In the genomic region with DNA sequence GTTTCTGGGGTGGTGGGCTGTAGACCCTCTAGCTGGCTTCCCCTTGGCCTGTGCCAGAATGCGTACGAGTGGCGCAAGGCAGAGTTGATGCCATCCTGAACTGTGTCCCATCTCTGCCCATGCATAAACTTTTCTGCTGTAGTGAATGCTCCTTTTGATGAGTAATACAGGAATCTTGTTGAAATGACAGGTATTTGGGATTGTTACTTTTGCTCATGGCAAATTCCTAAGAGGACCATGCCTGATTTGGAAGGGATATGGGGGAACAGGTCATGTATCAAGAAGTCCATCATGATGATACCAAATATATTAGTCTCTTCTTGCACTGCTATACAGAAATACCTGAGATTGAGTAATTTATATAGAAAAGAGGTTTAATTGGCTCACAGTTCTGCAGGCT, we compare ENCODE assay signal across 32 cellular contexts.
DNase-seq lines count a peak whose midpoint lies in the region; ATAC-seq, FAIRE-seq and TF ChIP-seq lines count a peak whose summit lies in the region.
"Had no signal": no experiment of that assay in that cellular context is flagged by ENCODE, and none has a peak within 500 bp of the region (broad histone marks: within the 10 kb centered on the region; RNA-seq: fewer than 3 reads in every experiment).

No MANE protein-coding gene starts in this region.

- FAIRE-seq in HTR-8/SVneo (lab: Jason Lieb, UNC) (no peak), bronchial epithelial cell (lab: Jason Lieb, UNC) (no peak), kidney (lab: Jason Lieb, UNC) (no peak)
- FAIRE-seq: frontal cortex, GM12891, small intestine had no signal

- H2AFZ ChIP-seq in trophoblast cell (ENCODE audit: insufficient read depth, low read length, poor library complexity) (no peak overlapping the region), GM23338 (no peak overlapping the region)

- H3K4me1 Mint-ChIP-seq in GM23338: peaks cover 2% of the 10 kb centered on the region; the same call in 2 of the 3 replicates
- H3K4me1 Mint-ChIP-seq in activated T-helper 2 cell treated with anti-CD3 and anti-CD28 coated beads, Interferon-gamma antibody, Interleukin-2, Interleukin-4, amounts not matched to agents 10 μg/mL and 5 μg/mL and 100 μg/mL, durations not matched to agents 14 hours and 24 hours and 36 hours (ENCODE audit: low read depth): no peaks in the 10 kb centered on the region
- H3K4me1 Mint-ChIP-seq: activated B cell treated with CpG ODN at 0.5 μM for 24 hours; activated CD4-positive, alpha-beta T cell treated with anti-CD3 and anti-CD28 coated beads, Interleukin-2, amount 10 ng/mL, durations not matched to agents 7 days and 5 days; activated naive CD8-positive, alpha-beta T cell treated with anti-CD3 and anti-CD28 coated beads, Interleukin-2, amount 10 ng/mL, durations not matched to agents 7 days and 5 days; CD4-positive, CD25-positive, alpha-beta regulatory T cell had no signal

- H3K27me3 ChIP-seq in bronchial epithelial cell (ENCODE audit: control insufficient read depth, insufficient read depth, low read length): no peaks in the 10 kb centered on the region
- H3K27me3 ChIP-seq in trophoblast cell (ENCODE audit: insufficient read depth, low read length): no peaks in the 10 kb centered on the region
- no peaks in the 10 kb centered on the region for H3K27me3 ChIP-seq in GM23338 (ENCODE audit: insufficient read depth)
- H3K27me3 ChIP-seq: heart right ventricle, ovary, upper lobe of left lung had no signal

- H4K12ac ChIP-seq in trophoblast cell (ENCODE audit: low read depth, low read length): no peak overlapping the region

- H3K4me3 Mint-ChIP-seq in GM23338: no peak overlapping the region
- H3K4me3 Mint-ChIP-seq in activated T-helper 2 cell treated with anti-CD3 and anti-CD28 coated beads, Interferon-gamma antibody, Interleukin-2, Interleukin-4, amounts not matched to agents 10 μg/mL and 5 μg/mL and 100 μg/mL, durations not matched to agents 14 hours and 24 hours and 36 hours (ENCODE audit: low read depth): no peak overlapping the region
- H3K4me3 Mint-ChIP-seq: activated B cell treated with CpG ODN at 0.5 μM for 24 hours; activated CD4-positive, alpha-beta T cell treated with anti-CD3 and anti-CD28 coated beads, Interleukin-2, amount 10 ng/mL, durations not matched to agents 7 days and 5 days; activated naive CD8-positive, alpha-beta T cell treated with anti-CD3 and anti-CD28 coated beads, Interleukin-2, amount 10 ng/mL, durations not matched to agents 7 days and 5 days; CD4-positive, CD25-positive, alpha-beta regulatory T cell; nephron progenitor cell had no signal

- intact Hi-C loops in kidney (cut with DNase I): no loop called here
- intact Hi-C loops in activated T-helper 2 cell treated with anti-CD3 and anti-CD28 coated beads, Interferon-gamma antibody, Interleukin-2, Interleukin-4, amounts not matched to agents 10 μg/mL and 5 μg/mL and 100 μg/mL, durations not matched to agents 14 hours and 24 hours and 36 hours (cut with micrococcal nuclease): no loop called here

- peaks cover 8% of the 10 kb centered on the region for H3K79me1 ChIP-seq in trophoblast cell (ENCODE audit: low read length)

- H4K91ac ChIP-seq in trophoblast cell (ENCODE audit: low read depth, low read length): peak overlapping the region; percentile 76

- no peaks in the 10 kb centered on the region for H4K20me1 ChIP-seq in GM23338 (replicated peaks; ENCODE audit: insufficient read depth)

- H3K4me3 ChIP-seq in bronchial epithelial cell (ENCODE audit: low read depth, low read length) (no peak overlapping the region), trophoblast cell (ENCODE audit: low read depth, low read length) (no peak overlapping the region), kidney (ENCODE audit: low read length in 2 of 2) (no peak overlapping the region), GM23338 (no peak overlapping the region)
- H3K4me3 ChIP-seq: heart right ventricle, lung, ovary, upper lobe of left lung had no signal

- peak overlapping the region; percentile 68 for H2BK120ac ChIP-seq in trophoblast cell (ENCODE audit: insufficient read depth, low read length, poor library complexity)

- no peak overlapping the region for H3K27ac ChIP-seq in trophoblast cell (ENCODE audit: low read depth, low read length)
- no peak overlapping the region for H3K27ac ChIP-seq in kidney (ENCODE audit: low read depth in 2 of 2, low read length in 2 of 2)
- no peak overlapping the region for H3K27ac ChIP-seq in GM23338 (ENCODE audit: low read depth)
- H3K27ac ChIP-seq: heart right ventricle, ovary, upper lobe of left lung had no signal

- H4K8ac ChIP-seq in trophoblast cell (ENCODE audit: low read depth, low read length): peak overlapping the region; percentile 68

- peaks cover 2% of the 10 kb centered on the region; the same call in 2 of the 3 replicates for H3K9me3 Mint-ChIP-seq in GM23338
- no peaks in the 10 kb centered on the region for H3K9me3 Mint-ChIP-seq in activated T-helper 2 cell treated with anti-CD3 and anti-CD28 coated beads, Interferon-gamma antibody, Interleukin-2, Interleukin-4, amounts not matched to agents 10 μg/mL and 5 μg/mL and 100 μg/mL, durations not matched to agents 14 hours and 24 hours and 36 hours
- H3K9me3 Mint-ChIP-seq: activated B cell treated with CpG ODN at 0.5 μM for 24 hours; activated CD4-positive, alpha-beta T cell treated with anti-CD3 and anti-CD28 coated beads, Interleukin-2, amount 10 ng/mL, durations not matched to agents 7 days and 5 days; activated naive CD8-positive, alpha-beta T cell treated with anti-CD3 and anti-CD28 coated beads, Interleukin-2, amount 10 ng/mL, durations not matched to agents 7 days and 5 days had no signal

- H3K9me3 ChIP-seq in trophoblast cell (ENCODE audit: insufficient read depth, low read depth, low read length): no peaks in the 10 kb centered on the region
- H3K9me3 ChIP-seq in kidney (ENCODE audit: control insufficient read depth in 1 of 2, low read length in 2 of 2): no peaks in the 10 kb centered on the region
- H3K9me3 ChIP-seq: heart right ventricle, ovary, upper lobe of left lung had no signal

- peak overlapping the region; percentile 95 for H2BK12ac ChIP-seq in trophoblast cell (ENCODE audit: low read length)

- H3K79me2 ChIP-seq in trophoblast cell (ENCODE audit: control insufficient read depth, insufficient read depth, low read length, poor library complexity) (no peaks in the 10 kb centered on the region), GM23338 (replicated peaks; ENCODE audit: insufficient read depth) (no peaks in the 10 kb centered on the region)

- H3K23ac ChIP-seq in trophoblast cell (ENCODE audit: low read length): no peak overlapping the region

- H3K4me2 ChIP-seq in trophoblast cell (ENCODE audit: low read length) (no peak overlapping the region), GM23338 (no peak overlapping the region)

- TF ChIP-seq CTCF in bronchial epithelial cell (IDR thresholded peaks at IDR 0.05; ENCODE audit: insufficient read depth, low read length, severe bottlenecking) (no peak), kidney (IDR thresholded peaks at IDR 0.05; ENCODE audit: borderline replicate concordance, extremely low read depth, insufficient read depth) (no peak), GM23338 (conservative IDR thresholded peaks at IDR 0.05; ENCODE audit: low read depth in 2 of 2) (no peak)

- DNase-seq in EH (ENCODE audit: low read depth) (peak; percentile 52), HTR-8/SVneo (ENCODE audit: insufficient read length, low spot score) (peak; percentile 28), bronchial epithelial cell (ENCODE audit: low read depth) (peak; percentile 73), trophoblast cell (peak; percentile 12 to 90), ureter (ENCODE audit: low spot score) (no peak), kidney (no peak), GM23338 (ENCODE audit: low spot score) (no peak)
- no peak for DNase-seq in activated T-helper 2 cell treated with anti-CD3 and anti-CD28 coated beads, Interferon-gamma antibody, Interleukin-2, Interleukin-4, amounts not matched to agents 10 μg/mL and 5 μg/mL and 100 μg/mL, durations not matched to agents 14 hours and 24 hours and 36 hours (ENCODE audit: low spot score)
- DNase-seq: activated B cell treated with CpG ODN at 0.5 μM for 24 hours; activated CD4-positive, alpha-beta T cell treated with anti-CD3 and anti-CD28 coated beads, Interleukin-2, amount 10 ng/mL, durations not matched to agents 7 days and 5 days; activated effector memory CD4-positive, alpha-beta T cell treated with anti-CD3 and anti-CD28 coated beads, Interleukin-2, amount 50 U/mL, for 16 hours; activated naive CD8-positive, alpha-beta T cell treated with anti-CD3 and anti-CD28 coated beads, Interleukin-2, amount 10 ng/mL, durations not matched to agents 7 days and 5 days; activated T-cell treated with anti-CD3 and anti-CD28 coated beads, Interleukin-2, amount 50 U/mL, for 1 hour; aorta; caudate nucleus; CD4-positive, CD25-positive, alpha-beta regulatory T cell; heart right ventricle; NCI-H1105; NCI-H187; NCI-H2171; NCI-H510A; nephron progenitor cell; ovary; retina; RPMI8226; small intestine; stimulated activated naive CD4-positive, alpha-beta T cell; upper lobe of left lung had no signal

- no peaks in the 10 kb centered on the region for H3K9me2 ChIP-seq in GM23338 (ENCODE audit: insufficient read depth)

- WGBS in trophoblast cell (ENCODE audit: extremely low coverage, insufficient coverage, insufficient read length): no CpG with 5 or more reads among the region's 3 CpGs

- H2BK5ac ChIP-seq in trophoblast cell (ENCODE audit: low read depth, low read length, poor library complexity): peak overlapping the region; percentile 54

- H3K4me1 ChIP-seq in trophoblast cell (ENCODE audit: control insufficient read depth in 1 of 2, insufficient read depth in 2 of 2, low read length in 2 of 2): peaks cover 6 to 9% of the 10 kb centered on the region in 2 experiments
- no peaks in the 10 kb centered on the region for H3K4me1 ChIP-seq in kidney (ENCODE audit: control insufficient read depth in 1 of 2, insufficient read depth in 1 of 2, low read depth in 1 of 2, low read length in 2 of 2)
- H3K4me1 ChIP-seq in GM23338 (ENCODE audit: insufficient read depth): peaks cover 1% of the 10 kb centered on the region; the same call in 1 of the 2 replicates

- H3K4ac ChIP-seq in trophoblast cell (ENCODE audit: low read depth, low read length): no peak overlapping the region

- H3K36me3 Mint-ChIP-seq in GM23338 (ENCODE audit: low read depth): no peaks in the 10 kb centered on the region
- no peaks in the 10 kb centered on the region for H3K36me3 Mint-ChIP-seq in activated T-helper 2 cell treated with anti-CD3 and anti-CD28 coated beads, Interferon-gamma antibody, Interleukin-2, Interleukin-4, amounts not matched to agents 10 μg/mL and 5 μg/mL and 100 μg/mL, durations not matched to agents 14 hours and 24 hours and 36 hours (ENCODE audit: low read depth)
- H3K36me3 Mint-ChIP-seq: activated naive CD8-positive, alpha-beta T cell treated with anti-CD3 and anti-CD28 coated beads, Interleukin-2, amount 10 ng/mL, durations not matched to agents 7 days and 5 days; CD4-positive, CD25-positive, alpha-beta regulatory T cell had no signal

- no peak overlapping the region for H3K27ac Mint-ChIP-seq in GM23338
- no peak overlapping the region for H3K27ac Mint-ChIP-seq in activated T-helper 2 cell treated with anti-CD3 and anti-CD28 coated beads, Interferon-gamma antibody, Interleukin-2, Interleukin-4, amounts not matched to agents 10 μg/mL and 5 μg/mL and 100 μg/mL, durations not matched to agents 14 hours and 24 hours and 36 hours
- H3K27ac Mint-ChIP-seq: activated B cell treated with CpG ODN at 0.5 μM for 24 hours; activated CD4-positive, alpha-beta T cell treated with anti-CD3 and anti-CD28 coated beads, Interleukin-2, amount 10 ng/mL, durations not matched to agents 7 days and 5 days; activated naive CD8-positive, alpha-beta T cell treated with anti-CD3 and anti-CD28 coated beads, Interleukin-2, amount 10 ng/mL, durations not matched to agents 7 days and 5 days; CD4-positive, CD25-positive, alpha-beta regulatory T cell; nephron progenitor cell had no signal

- H3K9ac ChIP-seq in trophoblast cell (ENCODE audit: low read length) (no peak overlapping the region), kidney (ENCODE audit: low read length in 2 of 2) (no peak overlapping the region)

- H3K27me3 Mint-ChIP-seq in GM23338 (ENCODE audit: insufficient read depth, low read depth, poor library complexity): peaks cover 5% of the 10 kb centered on the region
- H3K27me3 Mint-ChIP-seq in activated T-helper 2 cell treated with anti-CD3 and anti-CD28 coated beads, Interferon-gamma antibody, Interleukin-2, Interleukin-4, amounts not matched to agents 10 μg/mL and 5 μg/mL and 100 μg/mL, durations not matched to agents 14 hours and 24 hours and 36 hours (ENCODE audit: low read depth): no peaks in the 10 kb centered on the region
- H3K27me3 Mint-ChIP-seq: activated B cell treated with CpG ODN at 0.5 μM for 24 hours; activated CD4-positive, alpha-beta T cell treated with anti-CD3 and anti-CD28 coated beads, Interleukin-2, amount 10 ng/mL, durations not matched to agents 7 days and 5 days; activated naive CD8-positive, alpha-beta T cell treated with anti-CD3 and anti-CD28 coated beads, Interleukin-2, amount 10 ng/mL, durations not matched to agents 7 days and 5 days; CD4-positive, CD25-positive, alpha-beta regulatory T cell had no signal

- H3K14ac ChIP-seq in trophoblast cell (ENCODE audit: low read length): no peak overlapping the region

- H2AK5ac ChIP-seq in trophoblast cell (ENCODE audit: low read length): no peak overlapping the region

- no peaks in the 10 kb centered on the region for H3F3A ChIP-seq in GM23338 (replicated peaks; ENCODE audit: low read depth)

- H3K36me3 ChIP-seq in bronchial epithelial cell (ENCODE audit: control insufficient read depth, insufficient read depth, low read length) (no peaks in the 10 kb centered on the region), trophoblast cell (ENCODE audit: control insufficient read depth in 1 of 2, insufficient read depth in 2 of 2, low read length in 2 of 2) (no peaks in the 10 kb centered on the region), kidney (ENCODE audit: control insufficient read depth in 1 of 2, insufficient read depth in 2 of 2, low read length in 2 of 2) (no peaks in the 10 kb centered on the region), GM23338 (ENCODE audit: insufficient read depth) (no peaks in the 10 kb centered on the region)
- H3K36me3 ChIP-seq: heart right ventricle, ovary, upper lobe of left lung had no signal

- no peak for ATAC-seq in GM23338
- ATAC-seq: esophagus mucosa, heart right ventricle had no signal

- H3K18ac ChIP-seq in trophoblast cell (ENCODE audit: low read length): no peak overlapping the region

Comparison
In these comparisons a context has a peak if more than half of its experiments do, and no peak if none do; other contexts are left out.
1. DNase-seq: peak in EH (single experiment), HTR-8/SVneo (single experiment), bronchial epithelial cell (single experiment) and trophoblast cell (2 of 2); none in ureter (single experiment), kidney (single experiment), GM23338 (single experiment) and activated T-helper 2 cell treated with anti-CD3 and anti-CD28 coated beads, Interferon-gamma antibody, Interleukin-2, Interleukin-4, amounts not matched to agents 10 μg/mL and 5 μg/mL and 100 μg/mL, durations not matched to agents 14 hours and 24 hours and 36 hours (single experiment).